In genomic region chr5:148864113-148864841, GRCh38 we compare ENCODE assay signal across 20 cellular contexts. TPM values are rescaled to one million over a fixed set of nuclear protein-coding genes. Genes with fewer than 3 reads are reported as not detected.
DNase-seq lines count a peak whose midpoint lies in the region; ATAC-seq, FAIRE-seq and TF ChIP-seq lines count a peak whose summit lies in the region.
"Had no signal": no experiment of that assay in that cellular context is flagged by ENCODE, and none has a peak within 500 bp of the region (broad histone marks: within the 10 kb centered on the region; RNA-seq: fewer than 3 reads in every experiment).

No MANE protein-coding gene starts in this region.

- DNase-seq in GM04503 (ENCODE audit: low read depth) (peak; percentile 73), dermis blood vessel endothelial cell (peak; percentile 71), immature natural killer cell (no peak), gastrocnemius medialis (no peak), cortex of kidney (lab: John Stamatoyannopoulos, UW) (no peak), HepG2 (ENCODE audit: low spot score) (no peak)
- no peak for DNase-seq in stimulated activated CD4-positive, alpha-beta T cell treated with anti-CD3 and anti-CD28 coated beads, Interleukin-2, amount 100 ng/mL, for 24 hours
- DNase-seq in stimulated activated naive CD4-positive, alpha-beta T cell treated with Interleukin-2 at 50 U/mL for 16 hours (lab: John Stamatoyannopoulos, UW), result no peak
- DNase-seq: activated CD4-positive, alpha-beta T cell treated with anti-CD3 and anti-CD28 coated beads, Interleukin-2, amount 50 U/mL, for 48 hours; C1 segment of cervical spinal cord; colonic mucosa; DND-41; HCEC 1CT; mammary epithelial cell; NCI-H1105 treated with DMSO at 0.1 percent for 48 hours; stimulated activated naive B cell treated with anti-CD40 and anti-IgM and Interleukin-4, amounts not matched to agents 10 μg/mL and 1 μg/mL and 100 μg/mL, for 72 hours had no signal

- WGBS in HepG2 (ENCODE audit: low lambda C conversion rate), result 16% methylated on average over 5 of the region's 5 CpGs

- peak overlapping the region; percentile 29 to 60 (median 48) for H3K27ac ChIP-seq in gastrocnemius medialis
- no peak overlapping the region for H3K27ac ChIP-seq in HepG2 (ENCODE audit: extremely low read length, insufficient read depth, low read length)
- H3K27ac ChIP-seq: colonic mucosa, neural progenitor cell, skin epidermis had no signal

- H3K36me3 ChIP-seq in gastrocnemius medialis, result no peaks in the 10 kb centered on the region
- H3K36me3 ChIP-seq in HepG2 (replicated peaks in 1 of 2; ENCODE audit: control insufficient read depth in 1 of 2, insufficient read depth in 2 of 2, low read length in 2 of 2), result no peaks in the 10 kb centered on the region
- H3K36me3 ChIP-seq: colonic mucosa, neural progenitor cell had no signal

- H3K36me3 Mint-ChIP-seq in immature natural killer cell, result peaks cover 31 to 48% (median 31%) of the 10 kb centered on the region in 3 donors
- H3K36me3 Mint-ChIP-seq: neural progenitor cell; stimulated activated naive B cell treated with anti-CD40 and anti-IgM and Interleukin-4, amounts not matched to agents 10 μg/mL and 1 μg/mL and 100 μg/mL, for 72 hours had no signal

- no peak for TF ChIP-seq RAD21 in HepG2 (CRISPR knock-in tag; IDR thresholded peaks at IDR 0.05)

- TF ChIP-seq CTCF in gastrocnemius medialis (IDR thresholded peaks at IDR 0.05 in 4 of 5, conservative IDR thresholded peaks at IDR 0.05 in 1 of 5), result no peak
- no peak for TF ChIP-seq CTCF in HepG2 (CRISPR knock-in tag; IDR thresholded peaks at IDR 0.05)

- H3K9me3 ChIP-seq in gastrocnemius medialis (no peaks in the 10 kb centered on the region), HepG2 (ENCODE audit: low read length) (no peaks in the 10 kb centered on the region)
- H3K9me3 ChIP-seq: colonic mucosa had no signal

- peak; percentile 31 to 46 for ATAC-seq in gastrocnemius medialis
- ATAC-seq in HepG2, result no peak
- ATAC-seq: K562; stimulated activated naive B cell treated with anti-CD40 and anti-IgM and Interleukin-4, amounts not matched to agents 10 μg/mL and 1 μg/mL and 100 μg/mL, for 72 hours had no signal

- no peak overlapping the region for H3K9ac ChIP-seq in HepG2 (ENCODE audit: insufficient read depth, low read depth, low read length)
- H3K9ac ChIP-seq: neural progenitor cell had no signal

- TF ChIP-seq POLR2A in gastrocnemius medialis (IDR thresholded peaks at IDR 0.05) (no peak), HepG2 (IDR thresholded peaks at IDR 0.05; ENCODE audit: insufficient read depth in 1 of 2, low read depth in 2 of 2, low read length in 2 of 2) (no peak)

- H3K4me3 Mint-ChIP-seq in immature natural killer cell, result no peak overlapping the region
- H3K4me3 Mint-ChIP-seq: neural progenitor cell; stimulated activated naive B cell treated with anti-CD40 and anti-IgM and Interleukin-4, amounts not matched to agents 10 μg/mL and 1 μg/mL and 100 μg/mL, for 72 hours had no signal

- no peaks in the 10 kb centered on the region for H3K79me2 ChIP-seq in HepG2 (ENCODE audit: insufficient read depth, low read length)

- H3K4me3 ChIP-seq in gastrocnemius medialis (no peak overlapping the region), HepG2 (replicated peaks in 1 of 3; ENCODE audit: insufficient read depth in 1 of 3, low read depth in 2 of 3, low read length in 3 of 3) (no peak overlapping the region)
- H3K4me3 ChIP-seq: colonic mucosa, K562, neural progenitor cell, skin epidermis had no signal

- H3K9me3 Mint-ChIP-seq in immature natural killer cell, result no peaks in the 10 kb centered on the region
- H3K9me3 Mint-ChIP-seq: neural progenitor cell; stimulated activated naive B cell treated with anti-CD40 and anti-IgM and Interleukin-4, amounts not matched to agents 10 μg/mL and 1 μg/mL and 100 μg/mL, for 72 hours had no signal

- no peak overlapping the region for H3K4me2 ChIP-seq in HepG2 (ENCODE audit: low read depth, low read length)
- H3K4me2 ChIP-seq: neural progenitor cell had no signal

- H2AFZ ChIP-seq in HepG2 (ENCODE audit: low read length), result no peak overlapping the region
- H2AFZ ChIP-seq: neural progenitor cell had no signal

- in situ Hi-C loops in gastrocnemius medialis (cut with MboI; ENCODE audit: low sequenced_read_pairs in 4 of 4) (no loop called here), HepG2 (cut with HindIII; ENCODE audit: extremely low pct_ligation_motif_present, low pct_unique_long_range_greater_than_20kb) (no loop called here)

- intact Hi-C loops in gastrocnemius medialis (cut with DNase I; ENCODE audit: low total_unique reads) (no loop called here), HepG2 (cut with micrococcal nuclease; ENCODE audit: unreplicated experiment) (no loop called here)

- H4K20me1 ChIP-seq in HepG2 (ENCODE audit: insufficient read depth, low read length), result no peaks in the 10 kb centered on the region

- no TSS peak for BruUV-seq in HepG2 (replicated peaks; lab: Mats Ljungman, UMichigan)

- CTCF ChIA-PET in HepG2 (lab: Yijun Ruan, JAX; ENCODE audit: low intra/inter-chr PET ratio, low total read pairs), result no interaction called here

- POLR2A ChIA-PET in HepG2 (lab: Yijun Ruan, JAX), result no interaction called here

- TF ChIP-seq EP300 in HepG2 (IDR thresholded peaks at IDR 0.05; ENCODE audit: low read depth in 2 of 2, low read length in 2 of 2) (no peak), HepG2 (CRISPR knock-in tag; IDR thresholded peaks at IDR 0.05; ENCODE audit: borderline replicate concordance) (no peak)

- FAIRE-seq in HepG2 (lab: Jason Lieb, UNC), result no peak
- FAIRE-seq: K562, urothelium cell line had no signal

- H3K27ac Mint-ChIP-seq in immature natural killer cell, result peak overlapping the region in 5 of 6 donors; percentile 47 to 81 (median 75)
- H3K27ac Mint-ChIP-seq: neural progenitor cell; stimulated activated naive B cell treated with anti-CD40 and anti-IgM and Interleukin-4, amounts not matched to agents 10 μg/mL and 1 μg/mL and 100 μg/mL, for 72 hours had no signal

- H3K4me1 ChIP-seq in gastrocnemius medialis (peaks cover 16 to 20% of the 10 kb centered on the region in 2 donors), HepG2 (ENCODE audit: insufficient read depth, low read length) (no peaks in the 10 kb centered on the region)
- H3K4me1 ChIP-seq: colonic mucosa had no signal

- H3K27me3 ChIP-seq in gastrocnemius medialis, result no peaks in the 10 kb centered on the region
- no peaks in the 10 kb centered on the region for H3K27me3 ChIP-seq in HepG2 (ENCODE audit: control insufficient read depth in 1 of 2, insufficient read depth in 2 of 2, low read length in 2 of 2)
- H3K27me3 ChIP-seq: colonic mucosa, neural progenitor cell had no signal

- no peaks in the 10 kb centered on the region for H3K27me3 Mint-ChIP-seq in immature natural killer cell (ENCODE audit: low read depth in 3 of 3)
- H3K27me3 Mint-ChIP-seq: stimulated activated naive B cell treated with anti-CD40 and anti-IgM and Interleukin-4, amounts not matched to agents 10 μg/mL and 1 μg/mL and 100 μg/mL, for 72 hours had no signal

- peaks cover 97 to 98% of the 10 kb centered on the region in 2 donors for H3K4me1 Mint-ChIP-seq in immature natural killer cell

TF ChIP-seq in HepG2, 621 proteins besides CTCF, POLR2A, EP300 and RAD21 (continues in another document):
- TF ChIP-seq ZGPAT (CRISPR knock-in tag; IDR thresholded peaks at IDR 0.05) (no peak), ZNF891 (CRISPR knock-in tag; IDR thresholded peaks at IDR 0.05) (no peak), ZNF563 (CRISPR knock-in tag; IDR thresholded peaks at IDR 0.05) (no peak), ZNF549 (CRISPR knock-in tag; IDR thresholded peaks at IDR 0.05) (no peak), MAFG (CRISPR knock-in tag; IDR thresholded peaks at IDR 0.05) (no peak), ZNF7 (CRISPR knock-in tag; IDR thresholded peaks at IDR 0.05) (no peak), ZNF101 (CRISPR knock-in tag; IDR thresholded peaks at IDR 0.05; ENCODE audit: borderline replicate concordance, low read depth) (no peak), ZSCAN9 (CRISPR knock-in tag; IDR thresholded peaks at IDR 0.05; ENCODE audit: borderline replicate concordance) (no peak)

RNA-seq across cellular contexts. Expression of gene ADRB2, which starts 37.9 kb away (rescaled TPM):
- total RNA-seq in dermis blood vessel endothelial cell, result 11.7 and 14.8 TPM in 2 replicates
- polyA plus RNA-seq in immature natural killer cell, result 10 to 100 TPM; 34.4 to 65.2 (median 54.1) TPM
- total RNA-seq in gastrocnemius medialis, result 10 to 100 TPM in 1 of 4 donors, 1 to 10 TPM in 3; 4.2 to 17.3 (median 6.8) TPM
- total RNA-seq in HepG2 (2016; rRNA removed; fragmentation: Illumina TruSeq; extraction: Trizol), result not detected in 2 replicates
- not detected in 2 replicates for total RNA-seq in HepG2 (2016; cell fraction: cytosol; rRNA removed; fragmentation: Illumina TruSeq; extraction: Trizol; ENCODE audit: low read depth)
- total RNA-seq in HepG2 (2016; cell fraction: insoluble cytoplasmic fraction; rRNA removed; fragmentation: Illumina TruSeq; extraction: Trizol), result not detected in 2 replicates
- not detected in 2 replicates for total RNA-seq in HepG2 (2016; cell fraction: membrane; rRNA removed; fragmentation: Illumina TruSeq; extraction: Trizol)
- not detected in 2 replicates for total RNA-seq in HepG2 (2016; cell fraction: nucleus; rRNA removed; fragmentation: Illumina TruSeq; extraction: Trizol)
- polyA plus RNA-seq in HepG2 (2011; rRNA removed), result 0.01 TPM in 1 of 2 replicates, not detected in the other
- polyA plus RNA-seq in HepG2 (2011; cell fraction: cytosol; rRNA removed), result not detected in 2 replicates
- not detected in 2 replicates for polyA plus RNA-seq in HepG2 (2011; cell fraction: nucleus; rRNA removed)
- not detected in 2 replicates for polyA plus RNA-seq in HepG2 (2012)
- not detected in 2 replicates for polyA plus RNA-seq in HepG2 (2016; cell fraction: cytosol; fragmentation: Illumina TruSeq; extraction: Trizol; ENCODE audit: low read depth)
- polyA plus RNA-seq in HepG2 (2016; cell fraction: insoluble cytoplasmic fraction; fragmentation: Illumina TruSeq; extraction: Trizol; ENCODE audit: low read depth), result not detected in 2 replicates
- not detected in 2 replicates for polyA plus RNA-seq in HepG2 (2016; cell fraction: membrane; fragmentation: Illumina TruSeq; extraction: Trizol; ENCODE audit: low read depth)
- polyA plus RNA-seq in HepG2 (2016; cell fraction: nucleus; fragmentation: Illumina TruSeq; extraction: Trizol; ENCODE audit: insufficient read depth, low read depth), result not detected in 2 replicates
- 0.06 and 2.5 TPM in 2 replicates for polyA minus RNA-seq in HepG2 (2011; rRNA and poly(A)+ RNA removed; ENCODE audit: low replicate concordance)
- not detected in 2 replicates for polyA minus RNA-seq in HepG2 (2011; cell fraction: cytosol; rRNA and poly(A)+ RNA removed)
- polyA minus RNA-seq in HepG2 (2011; cell fraction: nucleus; rRNA and poly(A)+ RNA removed), result not detected in 2 replicates

Comparison
In these comparisons a context has a peak if more than half of its experiments do, and no peak if none do; other contexts are left out.
1. DNase-seq: peak in GM04503 (single experiment) and dermis blood vessel endothelial cell (single experiment); none in immature natural killer cell (0 of 3), gastrocnemius medialis (0 of 2), cortex of kidney (single experiment), stimulated activated CD4-positive, alpha-beta T cell treated with anti-CD3 and anti-CD28 coated beads, Interleukin-2, amount 100 ng/mL, for 24 hours (0 of 2), stimulated activated naive CD4-positive, alpha-beta T cell treated with Interleukin-2 at 50 U/mL for 16 hours (single experiment) and HepG2 (single experiment).